ENCODE assay signal across 1 cellular context in the genomic region with DNA sequence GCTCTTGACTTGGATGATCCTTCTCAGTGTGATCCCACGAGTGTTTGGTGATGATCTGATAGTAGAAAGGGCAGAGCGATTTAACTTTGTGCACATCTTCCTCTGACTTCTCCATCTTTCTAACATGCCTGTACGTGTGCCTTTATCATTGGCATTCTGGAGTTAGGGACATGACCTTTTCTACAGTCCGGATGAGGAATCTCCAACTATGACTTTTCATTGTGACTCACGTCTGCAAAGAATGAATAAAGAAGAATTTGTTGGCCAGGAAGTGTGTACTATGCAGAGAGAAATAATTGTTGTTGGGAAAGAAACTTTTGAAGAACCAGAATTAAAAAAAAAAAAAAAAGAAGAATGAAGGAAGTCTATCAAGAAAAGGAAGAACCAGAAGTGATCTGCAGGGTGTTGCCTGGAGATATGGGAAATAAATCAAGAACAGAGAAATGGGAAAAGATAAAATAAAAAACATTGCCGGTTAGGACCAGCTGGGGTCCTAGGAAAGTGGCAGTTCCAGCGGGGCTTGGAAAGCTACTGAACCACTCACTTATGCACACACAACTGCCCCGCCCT.
TF ChIP-seq lines count a peak whose summit lies in the region.

No MANE protein-coding gene starts in this region.

TF ChIP-seq in K562, 482 proteins besides CTCF, POLR2A, EP300 and RAD21 (continued from another document):
- TF ChIP-seq, protein P1, sequence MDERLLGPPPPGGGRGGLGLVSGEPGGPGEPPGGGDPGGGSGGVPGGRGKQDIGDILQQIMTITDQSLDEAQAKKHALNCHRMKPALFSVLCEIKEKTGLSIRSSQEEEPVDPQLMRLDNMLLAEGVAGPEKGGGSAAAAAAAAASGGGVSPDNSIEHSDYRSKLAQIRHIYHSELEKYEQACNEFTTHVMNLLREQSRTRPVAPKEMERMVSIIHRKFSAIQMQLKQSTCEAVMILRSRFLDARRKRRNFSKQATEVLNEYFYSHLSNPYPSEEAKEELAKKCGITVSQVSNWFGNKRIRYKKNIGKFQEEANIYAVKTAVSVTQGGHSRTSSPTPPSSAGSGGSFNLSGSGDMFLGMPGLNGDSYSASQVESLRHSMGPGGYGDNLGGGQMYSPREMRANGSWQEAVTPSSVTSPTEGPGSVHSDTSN (CRISPR knock-in tag; IDR thresholded peaks at IDR 0.05; ENCODE audit: low read depth), result no peak
- TF ChIP-seq, protein P1 (tag; conservative IDR thresholded peaks at IDR 0.05; ENCODE audit: low read depth), result peak; percentile 53; the same call in 1 of the 2 replicates
- TF ChIP-seq SMARCB1 (IDR thresholded peaks at IDR 0.05; ENCODE audit: insufficient read length, low read depth), result no peak
- TF ChIP-seq, protein P2, sequence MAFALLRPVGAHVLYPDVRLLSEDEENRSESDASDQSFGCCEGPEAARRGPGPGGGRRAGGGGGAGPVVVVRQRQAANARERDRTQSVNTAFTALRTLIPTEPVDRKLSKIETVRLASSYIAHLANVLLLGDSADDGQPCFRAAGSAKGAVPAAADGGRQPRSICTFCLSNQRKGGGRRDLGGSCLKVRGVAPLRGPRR (CRISPR knock-in tag; IDR thresholded peaks at IDR 0.05), result no peak
- TF ChIP-seq, protein P3, sequence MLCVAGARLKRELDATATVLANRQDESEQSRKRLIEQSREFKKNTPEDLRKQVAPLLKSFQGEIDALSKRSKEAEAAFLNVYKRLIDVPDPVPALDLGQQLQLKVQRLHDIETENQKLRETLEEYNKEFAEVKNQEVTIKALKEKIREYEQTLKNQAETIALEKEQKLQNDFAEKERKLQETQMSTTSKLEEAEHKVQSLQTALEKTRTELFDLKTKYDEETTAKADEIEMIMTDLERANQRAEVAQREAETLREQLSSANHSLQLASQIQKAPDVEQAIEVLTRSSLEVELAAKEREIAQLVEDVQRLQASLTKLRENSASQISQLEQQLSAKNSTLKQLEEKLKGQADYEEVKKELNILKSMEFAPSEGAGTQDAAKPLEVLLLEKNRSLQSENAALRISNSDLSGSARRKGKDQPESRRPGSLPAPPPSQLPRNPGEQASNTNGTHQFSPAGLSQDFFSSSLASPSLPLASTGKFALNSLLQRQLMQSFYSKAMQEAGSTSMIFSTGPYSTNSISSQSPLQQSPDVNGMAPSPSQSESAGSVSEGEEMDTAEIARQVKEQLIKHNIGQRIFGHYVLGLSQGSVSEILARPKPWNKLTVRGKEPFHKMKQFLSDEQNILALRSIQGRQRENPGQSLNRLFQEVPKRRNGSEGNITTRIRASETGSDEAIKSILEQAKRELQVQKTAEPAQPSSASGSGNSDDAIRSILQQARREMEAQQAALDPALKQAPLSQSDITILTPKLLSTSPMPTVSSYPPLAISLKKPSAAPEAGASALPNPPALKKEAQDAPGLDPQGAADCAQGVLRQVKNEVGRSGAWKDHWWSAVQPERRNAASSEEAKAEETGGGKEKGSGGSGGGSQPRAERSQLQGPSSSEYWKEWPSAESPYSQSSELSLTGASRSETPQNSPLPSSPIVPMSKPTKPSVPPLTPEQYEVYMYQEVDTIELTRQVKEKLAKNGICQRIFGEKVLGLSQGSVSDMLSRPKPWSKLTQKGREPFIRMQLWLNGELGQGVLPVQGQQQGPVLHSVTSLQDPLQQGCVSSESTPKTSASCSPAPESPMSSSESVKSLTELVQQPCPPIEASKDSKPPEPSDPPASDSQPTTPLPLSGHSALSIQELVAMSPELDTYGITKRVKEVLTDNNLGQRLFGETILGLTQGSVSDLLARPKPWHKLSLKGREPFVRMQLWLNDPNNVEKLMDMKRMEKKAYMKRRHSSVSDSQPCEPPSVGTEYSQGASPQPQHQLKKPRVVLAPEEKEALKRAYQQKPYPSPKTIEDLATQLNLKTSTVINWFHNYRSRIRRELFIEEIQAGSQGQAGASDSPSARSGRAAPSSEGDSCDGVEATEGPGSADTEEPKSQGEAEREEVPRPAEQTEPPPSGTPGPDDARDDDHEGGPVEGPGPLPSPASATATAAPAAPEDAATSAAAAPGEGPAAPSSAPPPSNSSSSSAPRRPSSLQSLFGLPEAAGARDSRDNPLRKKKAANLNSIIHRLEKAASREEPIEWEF (CRISPR knock-in tag; IDR thresholded peaks at IDR 0.05), result no peak
- TF ChIP-seq, protein P4, sequence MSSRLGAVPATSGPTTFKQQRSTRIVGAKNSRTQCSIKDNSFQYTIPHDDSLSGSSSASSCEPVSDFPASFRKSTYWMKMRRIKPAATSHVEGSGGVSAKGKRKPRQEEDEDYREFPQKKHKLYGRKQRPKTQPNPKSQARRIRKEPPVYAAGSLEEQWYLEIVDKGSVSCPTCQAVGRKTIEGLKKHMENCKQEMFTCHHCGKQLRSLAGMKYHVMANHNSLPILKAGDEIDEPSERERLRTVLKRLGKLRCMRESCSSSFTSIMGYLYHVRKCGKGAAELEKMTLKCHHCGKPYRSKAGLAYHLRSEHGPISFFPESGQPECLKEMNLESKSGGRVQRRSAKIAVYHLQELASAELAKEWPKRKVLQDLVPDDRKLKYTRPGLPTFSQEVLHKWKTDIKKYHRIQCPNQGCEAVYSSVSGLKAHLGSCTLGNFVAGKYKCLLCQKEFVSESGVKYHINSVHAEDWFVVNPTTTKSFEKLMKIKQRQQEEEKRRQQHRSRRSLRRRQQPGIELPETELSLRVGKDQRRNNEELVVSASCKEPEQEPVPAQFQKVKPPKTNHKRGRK (tag; IDR thresholded peaks at IDR 0.05), result peak; percentile 72; the same call in 1 of the 2 replicates
- 0 out of 2 replicates have a peak, but pooled peaks have one; percentile 7 for TF ChIP-seq RFX1 (IDR thresholded peaks at IDR 0.05)
- no peak for TF ChIP-seq RFX7 (CRISPR knock-in tag; IDR thresholded peaks at IDR 0.05)
- no peak for TF ChIP-seq ZFPM2 (CRISPR knock-in tag; IDR thresholded peaks at IDR 0.05)
- TF ChIP-seq KDM1A (IDR thresholded peaks at IDR 0.05), result 0 out of 4 replicates have a peak, but pooled peaks of 1 of the 2 experiments have one; percentile 11
- TF ChIP-seq IFI16 (CRISPR knock-in tag; IDR thresholded peaks at IDR 0.05), result no peak
- TF ChIP-seq, protein P5, sequence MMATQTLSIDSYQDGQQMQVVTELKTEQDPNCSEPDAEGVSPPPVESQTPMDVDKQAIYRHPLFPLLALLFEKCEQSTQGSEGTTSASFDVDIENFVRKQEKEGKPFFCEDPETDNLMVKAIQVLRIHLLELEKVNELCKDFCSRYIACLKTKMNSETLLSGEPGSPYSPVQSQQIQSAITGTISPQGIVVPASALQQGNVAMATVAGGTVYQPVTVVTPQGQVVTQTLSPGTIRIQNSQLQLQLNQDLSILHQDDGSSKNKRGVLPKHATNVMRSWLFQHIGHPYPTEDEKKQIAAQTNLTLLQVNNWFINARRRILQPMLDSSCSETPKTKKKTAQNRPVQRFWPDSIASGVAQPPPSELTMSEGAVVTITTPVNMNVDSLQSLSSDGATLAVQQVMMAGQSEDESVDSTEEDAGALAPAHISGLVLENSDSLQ (IDR thresholded peaks at IDR 0.05), result peak; percentile 34; the same call in 1 of the 2 replicates
- TF ChIP-seq HDGF (IDR thresholded peaks at IDR 0.05), result no peak
- TF ChIP-seq, protein P6, sequence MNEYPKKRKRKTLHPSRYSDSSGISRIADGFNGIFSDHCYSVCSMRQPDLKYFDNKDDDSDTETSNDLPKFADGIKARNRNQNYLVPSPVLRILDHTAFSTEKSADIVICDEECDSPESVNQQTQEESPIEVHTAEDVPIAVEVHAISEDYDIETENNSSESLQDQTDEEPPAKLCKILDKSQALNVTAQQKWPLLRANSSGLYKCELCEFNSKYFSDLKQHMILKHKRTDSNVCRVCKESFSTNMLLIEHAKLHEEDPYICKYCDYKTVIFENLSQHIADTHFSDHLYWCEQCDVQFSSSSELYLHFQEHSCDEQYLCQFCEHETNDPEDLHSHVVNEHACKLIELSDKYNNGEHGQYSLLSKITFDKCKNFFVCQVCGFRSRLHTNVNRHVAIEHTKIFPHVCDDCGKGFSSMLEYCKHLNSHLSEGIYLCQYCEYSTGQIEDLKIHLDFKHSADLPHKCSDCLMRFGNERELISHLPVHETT (CRISPR knock-in tag; conservative IDR thresholded peaks at IDR 0.05 in 1 of 2, IDR thresholded peaks at IDR 0.05 in 1 of 2), result peak in 1 of 2 experiments; percentile 12; a peak in 1 of 4 replicates
- no peak for TF ChIP-seq GTF2E2 (tag; IDR thresholded peaks at IDR 0.05)
- TF ChIP-seq MAFF (IDR thresholded peaks at IDR 0.05; ENCODE audit: low read length), result no peak
- no peak for TF ChIP-seq SMC3 (conservative IDR thresholded peaks at IDR 0.05; ENCODE audit: insufficient read depth, low read depth, low read length)
- peak; percentile 24; the same call in 1 of the 2 replicates for TF ChIP-seq CBFA2T2 (conservative IDR thresholded peaks at IDR 0.05)
- TF ChIP-seq, protein P7, sequence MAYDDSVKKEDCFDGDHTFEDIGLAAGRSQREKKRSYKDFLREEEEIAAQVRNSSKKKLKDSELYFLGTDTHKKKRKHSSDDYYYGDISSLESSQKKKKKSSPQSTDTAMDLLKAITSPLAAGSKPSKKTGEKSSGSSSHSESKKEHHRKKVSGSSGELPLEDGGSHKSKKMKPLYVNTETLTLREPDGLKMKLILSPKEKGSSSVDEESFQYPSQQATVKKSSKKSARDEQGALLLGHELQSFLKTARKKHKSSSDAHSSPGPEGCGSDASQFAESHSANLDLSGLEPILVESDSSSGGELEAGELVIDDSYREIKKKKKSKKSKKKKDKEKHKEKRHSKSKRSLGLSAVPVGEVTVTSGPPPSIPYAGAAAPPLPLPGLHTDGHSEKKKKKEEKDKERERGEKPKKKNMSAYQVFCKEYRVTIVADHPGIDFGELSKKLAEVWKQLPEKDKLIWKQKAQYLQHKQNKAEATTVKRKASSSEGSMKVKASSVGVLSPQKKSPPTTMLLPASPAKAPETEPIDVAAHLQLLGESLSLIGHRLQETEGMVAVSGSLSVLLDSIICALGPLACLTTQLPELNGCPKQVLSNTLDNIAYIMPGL (CRISPR knock-in tag; IDR thresholded peaks at IDR 0.05), result no peak
- TF ChIP-seq TAL1 (IDR thresholded peaks at IDR 0.05), result peak; percentile 39
- no peak for TF ChIP-seq TCF7L2 (IDR thresholded peaks at IDR 0.05; ENCODE audit: low read depth, low read length)
- TF ChIP-seq RHOXF2B (CRISPR knock-in tag; conservative IDR thresholded peaks at IDR 0.05), result no peak
- no peak for TF ChIP-seq CBX2 (IDR thresholded peaks at IDR 0.05; ENCODE audit: insufficient read depth, low read length, poor library complexity, severe bottlenecking)
- TF ChIP-seq XRCC3 (IDR thresholded peaks at IDR 0.05), result no peak
- TF ChIP-seq, protein P8, sequence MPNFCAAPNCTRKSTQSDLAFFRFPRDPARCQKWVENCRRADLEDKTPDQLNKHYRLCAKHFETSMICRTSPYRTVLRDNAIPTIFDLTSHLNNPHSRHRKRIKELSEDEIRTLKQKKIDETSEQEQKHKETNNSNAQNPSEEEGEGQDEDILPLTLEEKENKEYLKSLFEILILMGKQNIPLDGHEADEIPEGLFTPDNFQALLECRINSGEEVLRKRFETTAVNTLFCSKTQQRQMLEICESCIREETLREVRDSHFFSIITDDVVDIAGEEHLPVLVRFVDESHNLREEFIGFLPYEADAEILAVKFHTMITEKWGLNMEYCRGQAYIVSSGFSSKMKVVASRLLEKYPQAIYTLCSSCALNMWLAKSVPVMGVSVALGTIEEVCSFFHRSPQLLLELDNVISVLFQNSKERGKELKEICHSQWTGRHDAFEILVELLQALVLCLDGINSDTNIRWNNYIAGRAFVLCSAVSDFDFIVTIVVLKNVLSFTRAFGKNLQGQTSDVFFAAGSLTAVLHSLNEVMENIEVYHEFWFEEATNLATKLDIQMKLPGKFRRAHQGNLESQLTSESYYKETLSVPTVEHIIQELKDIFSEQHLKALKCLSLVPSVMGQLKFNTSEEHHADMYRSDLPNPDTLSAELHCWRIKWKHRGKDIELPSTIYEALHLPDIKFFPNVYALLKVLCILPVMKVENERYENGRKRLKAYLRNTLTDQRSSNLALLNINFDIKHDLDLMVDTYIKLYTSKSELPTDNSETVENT (CRISPR knock-in tag; IDR thresholded peaks at IDR 0.05), result no peak
- peak; percentile 51 for TF ChIP-seq CBFA2T3 (IDR thresholded peaks at IDR 0.05)
- TF ChIP-seq MAFK (IDR thresholded peaks at IDR 0.05; ENCODE audit: low read length), result no peak
- TF ChIP-seq, protein P9, sequence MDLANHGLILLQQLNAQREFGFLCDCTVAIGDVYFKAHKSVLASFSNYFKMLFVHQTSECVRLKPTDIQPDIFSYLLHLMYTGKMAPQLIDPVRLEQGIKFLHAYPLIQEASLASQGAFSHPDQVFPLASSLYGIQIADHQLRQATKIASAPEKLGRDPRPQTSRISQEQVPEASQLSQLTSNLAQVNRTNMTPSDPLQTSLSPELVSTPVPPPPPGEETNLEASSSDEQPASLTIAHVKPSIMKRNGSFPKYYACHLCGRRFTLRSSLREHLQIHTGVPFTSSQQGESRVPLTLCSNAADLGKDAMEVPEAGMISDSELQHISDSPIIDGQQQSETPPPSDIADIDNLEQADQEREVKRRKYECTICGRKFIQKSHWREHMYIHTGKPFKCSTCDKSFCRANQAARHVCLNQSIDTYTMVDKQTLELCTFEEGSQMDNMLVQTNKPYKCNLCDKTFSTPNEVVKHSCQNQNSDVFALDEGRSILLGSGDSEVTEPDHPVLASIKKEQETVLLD (IDR thresholded peaks at IDR 0.05), result no peak
